In the genomic region with DNA sequence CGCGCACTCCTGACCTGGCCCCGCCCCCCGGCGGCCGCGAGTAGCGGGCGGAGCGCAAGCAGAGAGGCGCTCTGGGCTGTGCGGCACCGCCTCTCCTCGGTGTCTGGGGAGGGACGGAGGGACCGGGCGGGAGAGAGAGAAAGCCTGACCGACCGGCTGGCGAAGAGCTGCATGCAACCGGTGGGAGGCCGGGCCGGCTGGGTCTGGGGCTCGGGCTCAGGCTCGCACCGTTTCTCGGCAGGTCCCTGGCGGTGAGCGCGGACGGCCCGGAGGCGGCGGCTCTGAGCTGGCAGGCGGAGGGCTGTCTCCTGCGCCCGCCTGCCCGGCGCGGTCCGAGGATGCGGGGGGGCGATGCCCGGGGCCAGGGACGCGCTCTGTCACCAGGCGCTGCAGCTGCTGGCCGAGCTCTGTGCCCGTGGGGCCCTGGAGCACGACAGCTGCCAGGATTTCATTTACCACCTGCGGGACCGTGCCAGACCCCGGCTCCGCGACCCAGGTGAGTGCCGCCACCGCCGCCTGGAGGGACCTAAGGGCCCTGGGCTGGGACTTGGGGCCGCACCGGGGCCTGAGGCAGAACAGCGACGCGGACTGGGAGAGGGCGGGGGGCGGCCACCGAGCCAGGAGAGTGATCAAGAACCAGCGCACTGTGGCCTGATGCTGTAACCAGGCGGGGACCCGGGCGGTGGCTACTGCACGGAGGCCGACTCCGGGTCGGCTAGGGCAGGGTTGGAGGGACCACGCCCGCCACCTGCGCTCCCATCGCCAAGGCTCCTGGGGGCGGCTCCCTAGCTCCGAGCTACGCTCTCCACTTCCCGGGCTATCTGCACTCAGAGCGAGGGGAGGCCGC, we compare ENCODE assay signal across 8 cellular contexts. TPM values are rescaled to one million over a fixed set of nuclear protein-coding genes. Genes with fewer than 3 reads are reported as not detected.
DNase-seq lines count a peak whose midpoint lies in the region; ATAC-seq and TF ChIP-seq lines count a peak whose summit lies in the region.

A gene with protein sequence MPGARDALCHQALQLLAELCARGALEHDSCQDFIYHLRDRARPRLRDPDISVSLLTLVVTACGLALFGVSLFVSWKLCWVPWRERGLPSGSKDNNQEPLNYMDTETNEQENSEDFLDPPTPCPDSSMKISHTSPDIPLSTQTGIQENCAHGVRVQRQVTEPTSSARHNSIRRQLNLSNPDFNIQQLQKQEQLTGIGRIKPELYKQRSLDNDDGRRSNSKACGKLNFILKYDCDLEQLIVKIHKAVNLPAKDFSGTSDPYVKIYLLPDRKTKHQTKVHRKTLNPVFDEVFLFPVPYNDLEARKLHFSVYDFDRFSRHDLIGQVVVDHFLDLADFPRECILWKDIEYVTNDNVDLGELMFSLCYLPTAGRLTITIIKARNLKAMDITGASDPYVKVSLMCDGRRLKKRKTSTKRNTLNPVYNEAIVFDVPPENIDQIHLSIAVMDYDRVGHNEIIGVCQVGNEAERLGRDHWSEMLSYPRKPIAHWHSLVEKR (plus strand): TSS at position 69 of the 847 bp plus-strand sequence. CDS start 283 bp downstream, at position 352.

- H3F3A ChIP-seq in PC-3 (ENCODE audit: low read length, unreplicated experiment), result peaks cover under 1% of the 10 kb centered on the region

- H3K36me3 ChIP-seq in PC-3 (ENCODE audit: low read depth, low read length) (no peaks in the 10 kb centered on the region), liver (ENCODE audit: control insufficient read depth in 4 of 4, insufficient read depth in 3 of 4, low read depth in 1 of 4, low read length in 3 of 4) (no peaks in the 10 kb centered on the region)

- CTCF ChIA-PET in PC-3 (lab: Charles Lee), result no interaction called here

- no peaks in the 10 kb centered on the region for H3K9me2 ChIP-seq in PC-3 (replicated peaks; ENCODE audit: low read length)

- TF ChIP-seq CTCF in PC-3 (conservative IDR thresholded peaks at IDR 0.05; ENCODE audit: low read depth, low read length), result no peak
- TF ChIP-seq CTCF in liver (IDR thresholded peaks at IDR 0.05; ENCODE audit: low read depth, low read length, missing input control), result no peak

- ATAC-seq in GM21723 (IDR thresholded peaks at IDR 0.05; ENCODE audit: unreplicated experiment), result peak; percentile 78
- peak; percentile 89 for ATAC-seq in PC-3
- ATAC-seq in stimulated activated naive CD8-positive, alpha-beta T cell treated with anti-CD3 and anti-CD28 coated beads, Interleukin-15, Interleukin-2, amounts not matched to agents 100 U/mL and 50 U/mL, for 24 hours, result peak; percentile 46

- DNase-seq in Daoy (ENCODE audit: low read depth), result peak; percentile 71
- DNase-seq in PC-3, result peak; percentile 66
- peak; percentile 6 to 51 for DNase-seq in dermis microvascular lymphatic vessel endothelial cell (ENCODE audit: low read depth in 2 of 2)
- DNase-seq in stimulated activated naive CD8-positive, alpha-beta T cell treated with anti-CD3 and anti-CD28 coated beads, Interleukin-15, Interleukin-2, amounts not matched to agents 100 U/mL and 50 U/mL, for 24 hours, result peak; percentile 22
- DNase-seq in erythroblast (lab: John Stamatoyannopoulos, UW), result no peak
- DNase-seq in UCSD-AML1 (lab: John Stamatoyannopoulos, UW; ENCODE audit: unreplicated experiment), result no peak

- H3K27me3 ChIP-seq in PC-3 (ENCODE audit: low read length) (no peaks in the 10 kb centered on the region), liver (ENCODE audit: control insufficient read depth in 4 of 4, insufficient read depth in 4 of 4, low read length in 3 of 4) (no peaks in the 10 kb centered on the region)

- no TSS peak for BruUV-seq in PC-3 (replicated peaks; lab: Mats Ljungman, UMichigan)

- 0 out of 2 replicates have a peak, but pooled peaks cover 5% of the 10 kb centered on the region for H3K79me2 ChIP-seq in PC-3 (ENCODE audit: low read length)

- H3K9ac ChIP-seq in PC-3 (ENCODE audit: low read length) (peak within 1 kb of the TSS; percentile 67), liver (ENCODE audit: low read depth in 1 of 2, low read length in 2 of 2) (no peak within 1 kb of the TSS)

- TF ChIP-seq POLR2A in erythroblast (IDR thresholded peaks at IDR 0.05; ENCODE audit: low read length), result no peak

- H3K4me2 ChIP-seq in PC-3 (ENCODE audit: low read length), result peak within 1 kb of the TSS; percentile 96

- WGBS in liver, result 1% methylated on average over 84 of the region's 84 CpGs

- peak within 1 kb of the TSS; percentile 94 for H2AFZ ChIP-seq in PC-3 (ENCODE audit: low read length)

- intact Hi-C loops in PC-3 (cut with micrococcal nuclease), result no loop called here

- POLR2A ChIA-PET in PC-3 (lab: Charles Lee; ENCODE audit: unreplicated experiment), result no interaction called here

- peak; percentile 12 to 17 for TF ChIP-seq RAD21 in liver (IDR thresholded peaks at IDR 0.05)

- H4K20me1 ChIP-seq in PC-3 (ENCODE audit: low read length), result no peaks in the 10 kb centered on the region

- H3K4me1 ChIP-seq in PC-3 (ENCODE audit: insufficient read depth, low read length) (peaks cover 1% of the 10 kb centered on the region), liver (ENCODE audit: control insufficient read depth in 4 of 4, insufficient read depth in 4 of 4, low read length in 3 of 4) (peaks cover 4 to 27% (median 18%) of the 10 kb centered on the region in 4 donors)

- H3K4me3 ChIP-seq in PC-3 (ENCODE audit: low read length) (peak within 1 kb of the TSS; percentile 97), liver (ENCODE audit: low read depth in 1 of 3, low read length in 3 of 3) (peak within 1 kb of the TSS; percentile 49 to 83 (median 74))

- H3K9me3 ChIP-seq in PC-3 (ENCODE audit: low read length) (no peaks in the 10 kb centered on the region), liver (ENCODE audit: control insufficient read depth in 4 of 4, low read length in 3 of 4) (no peaks in the 10 kb centered on the region)

- H3K27ac ChIP-seq in PC-3 (ENCODE audit: low read length), result no peak within 1 kb of the TSS
- no peak within 1 kb of the TSS for H3K27ac ChIP-seq in liver (ENCODE audit: low read depth in 1 of 2, low read length in 2 of 2)

TF ChIP-seq in liver, 16 proteins besides CTCF, POLR2A, EP300 and RAD21 (continues in another document):
- TF ChIP-seq SP1 (IDR thresholded peaks at IDR 0.05) (no peak), GABPA (IDR thresholded peaks at IDR 0.05 in 1 of 2, conservative IDR thresholded peaks at IDR 0.05 in 1 of 2) (no peak), YY1 (IDR thresholded peaks at IDR 0.05) (no peak), NR2F2 (IDR thresholded peaks at IDR 0.05) (no peak), TAF1 (conservative IDR thresholded peaks at IDR 0.05) (no peak), RXRA (IDR thresholded peaks at IDR 0.05) (no peak), JUND (IDR thresholded peaks at IDR 0.05) (no peak), HNF4A (conservative IDR thresholded peaks at IDR 0.05) (no peak), EGR1 (IDR thresholded peaks at IDR 0.05; ENCODE audit: low read depth in 2 of 2) (no peak), HNF4G (IDR thresholded peaks at IDR 0.05) (no peak)
- TF ChIP-seq, protein P1, sequence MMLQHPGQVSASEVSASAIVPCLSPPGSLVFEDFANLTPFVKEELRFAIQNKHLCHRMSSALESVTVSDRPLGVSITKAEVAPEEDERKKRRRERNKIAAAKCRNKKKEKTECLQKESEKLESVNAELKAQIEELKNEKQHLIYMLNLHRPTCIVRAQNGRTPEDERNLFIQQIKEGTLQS (IDR thresholded peaks at IDR 0.05), result no peak
- TF ChIP-seq, protein P2, sequence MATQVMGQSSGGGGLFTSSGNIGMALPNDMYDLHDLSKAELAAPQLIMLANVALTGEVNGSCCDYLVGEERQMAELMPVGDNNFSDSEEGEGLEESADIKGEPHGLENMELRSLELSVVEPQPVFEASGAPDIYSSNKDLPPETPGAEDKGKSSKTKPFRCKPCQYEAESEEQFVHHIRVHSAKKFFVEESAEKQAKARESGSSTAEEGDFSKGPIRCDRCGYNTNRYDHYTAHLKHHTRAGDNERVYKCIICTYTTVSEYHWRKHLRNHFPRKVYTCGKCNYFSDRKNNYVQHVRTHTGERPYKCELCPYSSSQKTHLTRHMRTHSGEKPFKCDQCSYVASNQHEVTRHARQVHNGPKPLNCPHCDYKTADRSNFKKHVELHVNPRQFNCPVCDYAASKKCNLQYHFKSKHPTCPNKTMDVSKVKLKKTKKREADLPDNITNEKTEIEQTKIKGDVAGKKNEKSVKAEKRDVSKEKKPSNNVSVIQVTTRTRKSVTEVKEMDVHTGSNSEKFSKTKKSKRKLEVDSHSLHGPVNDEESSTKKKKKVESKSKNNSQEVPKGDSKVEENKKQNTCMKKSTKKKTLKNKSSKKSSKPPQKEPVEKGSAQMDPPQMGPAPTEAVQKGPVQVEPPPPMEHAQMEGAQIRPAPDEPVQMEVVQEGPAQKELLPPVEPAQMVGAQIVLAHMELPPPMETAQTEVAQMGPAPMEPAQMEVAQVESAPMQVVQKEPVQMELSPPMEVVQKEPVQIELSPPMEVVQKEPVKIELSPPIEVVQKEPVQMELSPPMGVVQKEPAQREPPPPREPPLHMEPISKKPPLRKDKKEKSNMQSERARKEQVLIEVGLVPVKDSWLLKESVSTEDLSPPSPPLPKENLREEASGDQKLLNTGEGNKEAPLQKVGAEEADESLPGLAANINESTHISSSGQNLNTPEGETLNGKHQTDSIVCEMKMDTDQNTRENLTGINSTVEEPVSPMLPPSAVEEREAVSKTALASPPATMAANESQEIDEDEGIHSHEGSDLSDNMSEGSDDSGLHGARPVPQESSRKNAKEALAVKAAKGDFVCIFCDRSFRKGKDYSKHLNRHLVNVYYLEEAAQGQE (IDR thresholded peaks at IDR 0.05), result no peak
- TF ChIP-seq, protein P3, sequence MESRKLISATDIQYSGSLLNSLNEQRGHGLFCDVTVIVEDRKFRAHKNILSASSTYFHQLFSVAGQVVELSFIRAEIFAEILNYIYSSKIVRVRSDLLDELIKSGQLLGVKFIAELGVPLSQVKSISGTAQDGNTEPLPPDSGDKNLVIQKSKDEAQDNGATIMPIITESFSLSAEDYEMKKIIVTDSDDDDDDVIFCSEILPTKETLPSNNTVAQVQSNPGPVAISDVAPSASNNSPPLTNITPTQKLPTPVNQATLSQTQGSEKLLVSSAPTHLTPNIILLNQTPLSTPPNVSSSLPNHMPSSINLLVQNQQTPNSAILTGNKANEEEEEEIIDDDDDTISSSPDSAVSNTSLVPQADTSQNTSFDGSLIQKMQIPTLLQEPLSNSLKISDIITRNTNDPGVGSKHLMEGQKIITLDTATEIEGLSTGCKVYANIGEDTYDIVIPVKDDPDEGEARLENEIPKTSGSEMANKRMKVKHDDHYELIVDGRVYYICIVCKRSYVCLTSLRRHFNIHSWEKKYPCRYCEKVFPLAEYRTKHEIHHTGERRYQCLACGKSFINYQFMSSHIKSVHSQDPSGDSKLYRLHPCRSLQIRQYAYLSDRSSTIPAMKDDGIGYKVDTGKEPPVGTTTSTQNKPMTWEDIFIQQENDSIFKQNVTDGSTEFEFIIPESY (IDR thresholded peaks at IDR 0.05), result no peak

RNA-seq across cellular contexts. Expression of the gene that starts here (rescaled TPM):
- total RNA-seq in Daoy (2014; rRNA removed; shearing (Covaris generic)), result 1.8 and 2.0 TPM in 2 replicates
- total RNA-seq in PC-3 (2014; rRNA removed), result 6.3 and 7.4 TPM in 2 replicates
- total RNA-seq in dermis microvascular lymphatic vessel endothelial cell, result 0.77 and 1.6 TPM in 2 replicates
- 1 to 10 TPM in 1 of 2 donors, under 1 TPM in 1; 0.05 to 5.4 TPM for total RNA-seq in liver
- 1 to 10 TPM in 1 of 2 donors, under 1 TPM in 1; 0.89 to 4.3 TPM for polyA plus RNA-seq in liver

Comparison
In these comparisons a context has a peak if more than half of its experiments do, and no peak if none do; other contexts are left out.
1. DNase-seq: peak in Daoy (single experiment), PC-3 (single experiment), dermis microvascular lymphatic vessel endothelial cell (2 of 2) and stimulated activated naive CD8-positive, alpha-beta T cell treated with anti-CD3 and anti-CD28 coated beads, Interleukin-15, Interleukin-2, amounts not matched to agents 100 U/mL and 50 U/mL, for 24 hours (single experiment); none in erythroblast (0 of 2) and UCSD-AML1 (single experiment).
2. Peak in every context shown above with its lines, with median percentiles within 50 percentile points of each other: ATAC-seq.